ENCODE assay signal across 26 cellular contexts in the genomic region with DNA sequence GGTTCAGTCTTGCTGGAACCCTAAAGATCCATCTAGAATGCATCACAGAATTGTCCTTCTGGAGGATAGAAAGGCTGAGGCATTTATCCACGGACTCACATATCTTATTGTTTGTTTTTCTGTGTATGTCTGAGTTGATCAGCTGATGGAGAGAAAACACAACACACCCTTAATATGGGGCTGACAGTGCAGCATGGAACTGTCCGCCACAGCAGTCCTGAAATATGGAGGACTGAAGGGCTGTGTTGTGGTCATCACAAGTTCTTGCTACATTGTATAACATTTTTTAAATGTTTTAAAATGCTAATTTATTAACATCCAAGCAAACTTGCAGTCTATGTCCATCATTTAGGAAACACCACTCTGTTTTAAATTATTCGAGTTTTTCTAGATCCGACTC.
A peak's percentile ranks its signal among the peaks of the same experiment; 100 is the strongest.
DNase-seq lines count a peak whose midpoint lies in the region; ATAC-seq and TF ChIP-seq lines count a peak whose summit lies in the region.
"Had no signal": no experiment of that assay in that cellular context is flagged by ENCODE, and none has a peak within 500 bp of the region (broad histone marks: within the 10 kb centered on the region; RNA-seq: fewer than 3 reads in every experiment).

No MANE protein-coding gene starts in this region.

- H3K4me3 Mint-ChIP-seq in endodermal cell = no peak overlapping the region
- no peak overlapping the region for H3K4me3 Mint-ChIP-seq in activated T-cell treated with anti-CD3 and anti-CD28 coated beads, Interleukin-2, amount 50 U/mL, for 4 hours
- H3K4me3 Mint-ChIP-seq: activated CD4-positive, alpha-beta memory T cell treated with anti-CD3 and anti-CD28 coated beads for 36 hours; naive B cell had no signal

- H3K36me3 ChIP-seq in endodermal cell (ENCODE audit: control insufficient read depth, insufficient read depth, low read length) = no peaks in the 10 kb centered on the region
- H3K36me3 ChIP-seq: gastroesophageal sphincter, left lung, sigmoid colon, tibial nerve had no signal

- TF ChIP-seq RAD21 in Ishikawa (IDR thresholded peaks at IDR 0.05; ENCODE audit: low read depth) = no peak

- H3K9me3 Mint-ChIP-seq in endodermal cell = peaks cover 14% of the 10 kb centered on the region
- peaks cover 5% of the 10 kb centered on the region for H3K9me3 Mint-ChIP-seq in activated T-cell treated with anti-CD3 and anti-CD28 coated beads, Interleukin-2, amount 50 U/mL, for 4 hours

- H3K27me3 ChIP-seq in endodermal cell (ENCODE audit: control insufficient read depth, insufficient read depth, low read length, poor library complexity, severe bottlenecking) = no peaks in the 10 kb centered on the region
- H3K27me3 ChIP-seq: gastroesophageal sphincter, left lung, sigmoid colon, tibial nerve had no signal

- no peak for TF ChIP-seq CTCF in endodermal cell (conservative IDR thresholded peaks at IDR 0.05)

- no peaks in the 10 kb centered on the region for H3K4me1 ChIP-seq in endodermal cell (ENCODE audit: control insufficient read depth, insufficient read depth, low read length)
- H3K4me1 ChIP-seq: gastroesophageal sphincter, left lung, psoas muscle, sigmoid colon, tibial nerve had no signal

- TF ChIP-seq EP300 in Ishikawa (IDR thresholded peaks at IDR 0.05; ENCODE audit: borderline replicate concordance) = no peak

- H3K4me3 ChIP-seq in endodermal cell (ENCODE audit: low read length) = no peak overlapping the region
- H3K4me3 ChIP-seq: gastroesophageal sphincter, left lung, psoas muscle, sigmoid colon, tibial nerve had no signal

- in situ Hi-C loops in ACHN (cut with HindIII; ENCODE audit: low pct_ligation_motif_present, low pct_unique_long_range_greater_than_20kb, low sequenced_read_pairs) = no loop called here

- H3K27ac ChIP-seq in endodermal cell (ENCODE audit: low read depth, low read length) = no peak overlapping the region
- H3K27ac ChIP-seq: gastroesophageal sphincter, left lung, psoas muscle, sigmoid colon, tibial nerve had no signal

- H3K27ac Mint-ChIP-seq in endodermal cell = no peak overlapping the region
- H3K27ac Mint-ChIP-seq: activated CD4-positive, alpha-beta memory T cell treated with anti-CD3 and anti-CD28 coated beads for 36 hours had no signal

- WGBS in endodermal cell (ENCODE audit: insufficient coverage in 1 of 2, insufficient read length in 1 of 2), 2 experiments = 94% methylated on average over 4 of the region's 4 CpGs; no CpG with 5 or more reads in 1 of the 2 experiments

- peaks cover 1% of the 10 kb centered on the region for H3K36me3 Mint-ChIP-seq in endodermal cell (ENCODE audit: low read depth)
- H3K36me3 Mint-ChIP-seq in activated T-cell treated with anti-CD3 and anti-CD28 coated beads, Interleukin-2, amount 50 U/mL, for 4 hours (ENCODE audit: insufficient read depth) = no peaks in the 10 kb centered on the region
- H3K36me3 Mint-ChIP-seq: activated CD4-positive, alpha-beta memory T cell treated with anti-CD3 and anti-CD28 coated beads for 36 hours; naive B cell had no signal

- H3K27me3 Mint-ChIP-seq in endodermal cell (ENCODE audit: insufficient read depth) = no peaks in the 10 kb centered on the region
- H3K27me3 Mint-ChIP-seq in activated T-cell treated with anti-CD3 and anti-CD28 coated beads, Interleukin-2, amount 50 U/mL, for 4 hours (ENCODE audit: low read depth) = no peaks in the 10 kb centered on the region
- H3K27me3 Mint-ChIP-seq: activated CD4-positive, alpha-beta memory T cell treated with anti-CD3 and anti-CD28 coated beads for 36 hours had no signal

- H3K4me1 Mint-ChIP-seq in endodermal cell = peaks cover 12% of the 10 kb centered on the region
- no peaks in the 10 kb centered on the region for H3K4me1 Mint-ChIP-seq in activated T-cell treated with anti-CD3 and anti-CD28 coated beads, Interleukin-2, amount 50 U/mL, for 4 hours (ENCODE audit: low read depth)
- H3K4me1 Mint-ChIP-seq: naive B cell had no signal

- no peak for ATAC-seq in HG02981 (IDR thresholded peaks at IDR 0.05; ENCODE audit: unreplicated experiment)
- ATAC-seq in activated T-cell treated with anti-CD3 and anti-CD28 coated beads, Interleukin-2, amount 50 U/mL, for 4 hours = no peak
- ATAC-seq: activated CD4-positive, CD25-positive, alpha-beta regulatory T cell treated with anti-CD3 and anti-CD28 coated beads, Interleukin-2, amount 50 U/mL, for 24 hours; gastroesophageal sphincter; left lung; PC-3; psoas muscle had no signal

- peaks cover 5% of the 10 kb centered on the region for H3K9me3 ChIP-seq in endodermal cell (ENCODE audit: control insufficient read depth, low read length)
- H3K9me3 ChIP-seq: gastroesophageal sphincter, left lung, psoas muscle, sigmoid colon, tibial nerve had no signal

- no peak overlapping the region for H3K9ac ChIP-seq in endodermal cell (ENCODE audit: extremely low read depth, low read length, poor library complexity, severe bottlenecking)

- DNase-seq in ACHN = peak; percentile 17
- peak; percentile 61 for DNase-seq in endodermal cell
- DNase-seq in myocyte (ENCODE audit: low read depth) = peak; percentile 53
- DNase-seq in NCI-H146 (lab: John Stamatoyannopoulos, UW) = no peak
- no peak for DNase-seq in NCI-H1105 treated with DMSO at 0.1 percent for 48 hours (lab: John Stamatoyannopoulos, UW)
- DNase-seq in activated T-cell treated with anti-CD3 and anti-CD28 coated beads, Interleukin-2, amount 50 U/mL, for 4 hours = no peak
- DNase-seq: activated CD4-positive, alpha-beta memory T cell treated with anti-CD3 and anti-CD28 coated beads for 36 hours; activated naive CD4-positive, alpha-beta T cell treated with anti-CD3 and anti-CD28 coated beads, Interleukin-2, amount 50 U/mL, for 16 hours; amniotic stem cell; hippocampal formation; left lung; naive B cell; NCI-H1092; NCI-H2029; NCI-H526; occipital lobe; PC-3; psoas muscle; sigmoid colon; stimulated activated CD4-positive, alpha-beta T cell treated with anti-CD3 and anti-CD28 coated beads, Interleukin-4, amount 100 ng/mL, for 24 hours; T-helper 2 cell had no signal

TF ChIP-seq in Ishikawa, 13 proteins besides CTCF, POLR2A, EP300 and RAD21:
- TF ChIP-seq EGR1 (IDR thresholded peaks at IDR 0.05) = no peak
- TF ChIP-seq, protein P1, sequence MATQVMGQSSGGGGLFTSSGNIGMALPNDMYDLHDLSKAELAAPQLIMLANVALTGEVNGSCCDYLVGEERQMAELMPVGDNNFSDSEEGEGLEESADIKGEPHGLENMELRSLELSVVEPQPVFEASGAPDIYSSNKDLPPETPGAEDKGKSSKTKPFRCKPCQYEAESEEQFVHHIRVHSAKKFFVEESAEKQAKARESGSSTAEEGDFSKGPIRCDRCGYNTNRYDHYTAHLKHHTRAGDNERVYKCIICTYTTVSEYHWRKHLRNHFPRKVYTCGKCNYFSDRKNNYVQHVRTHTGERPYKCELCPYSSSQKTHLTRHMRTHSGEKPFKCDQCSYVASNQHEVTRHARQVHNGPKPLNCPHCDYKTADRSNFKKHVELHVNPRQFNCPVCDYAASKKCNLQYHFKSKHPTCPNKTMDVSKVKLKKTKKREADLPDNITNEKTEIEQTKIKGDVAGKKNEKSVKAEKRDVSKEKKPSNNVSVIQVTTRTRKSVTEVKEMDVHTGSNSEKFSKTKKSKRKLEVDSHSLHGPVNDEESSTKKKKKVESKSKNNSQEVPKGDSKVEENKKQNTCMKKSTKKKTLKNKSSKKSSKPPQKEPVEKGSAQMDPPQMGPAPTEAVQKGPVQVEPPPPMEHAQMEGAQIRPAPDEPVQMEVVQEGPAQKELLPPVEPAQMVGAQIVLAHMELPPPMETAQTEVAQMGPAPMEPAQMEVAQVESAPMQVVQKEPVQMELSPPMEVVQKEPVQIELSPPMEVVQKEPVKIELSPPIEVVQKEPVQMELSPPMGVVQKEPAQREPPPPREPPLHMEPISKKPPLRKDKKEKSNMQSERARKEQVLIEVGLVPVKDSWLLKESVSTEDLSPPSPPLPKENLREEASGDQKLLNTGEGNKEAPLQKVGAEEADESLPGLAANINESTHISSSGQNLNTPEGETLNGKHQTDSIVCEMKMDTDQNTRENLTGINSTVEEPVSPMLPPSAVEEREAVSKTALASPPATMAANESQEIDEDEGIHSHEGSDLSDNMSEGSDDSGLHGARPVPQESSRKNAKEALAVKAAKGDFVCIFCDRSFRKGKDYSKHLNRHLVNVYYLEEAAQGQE (IDR thresholded peaks at IDR 0.05; ENCODE audit: low read depth) = peak; percentile 73

Comparison
In these comparisons a context has a peak if more than half of its experiments do, and no peak if none do; other contexts are left out.
1. DNase-seq: peak in ACHN (single experiment), endodermal cell (single experiment) and myocyte (single experiment); none in NCI-H146 (single experiment), NCI-H1105 treated with DMSO at 0.1 percent for 48 hours (single experiment) and activated T-cell treated with anti-CD3 and anti-CD28 coated beads, Interleukin-2, amount 50 U/mL, for 4 hours (single experiment).